Comparison of ENCODE assay signal across 14 cellular contexts in genomic region chr2:12514631-12515437, GRCh38.
A peak's percentile ranks its signal among the peaks of the same experiment; 100 is the strongest.
DNase-seq lines count a peak whose midpoint lies in the region; ATAC-seq and TF ChIP-seq lines count a peak whose summit lies in the region.
"Had no signal": no experiment of that assay in that cellular context is flagged by ENCODE, and none has a peak within 500 bp of the region (broad histone marks: within the 10 kb centered on the region; RNA-seq: fewer than 3 reads in every experiment).

No MANE protein-coding gene starts in this region.

- intact Hi-C loops in posterior vena cava (cut with DNase I), result no loop called here

- no peak for ATAC-seq in HG02678 (IDR thresholded peaks at IDR 0.05; ENCODE audit: unreplicated experiment)

- H3K27me3 ChIP-seq in brain microvascular endothelial cell (replicated peaks), result no peaks in the 10 kb centered on the region
- H3K27me3 ChIP-seq: BLaER1, esophagus muscularis mucosa had no signal

- no peak overlapping the region for H3K4me3 ChIP-seq in brain microvascular endothelial cell (ENCODE audit: low read depth, low read length)
- H3K4me3 ChIP-seq: BLaER1, esophagus muscularis mucosa had no signal

- in situ Hi-C loops in brain microvascular endothelial cell (cut with HindIII; ENCODE audit: low pct_ligation_motif_present, low sequenced_read_pairs), result no loop called here

- TF ChIP-seq CTCF in brain microvascular endothelial cell (IDR thresholded peaks at IDR 0.05; ENCODE audit: low read depth, low read length, missing control alignments), result no peak

- no peak overlapping the region for H3K27ac ChIP-seq in brain microvascular endothelial cell
- H3K27ac ChIP-seq: BLaER1, esophagus muscularis mucosa had no signal

- DNase-seq in stimulated activated CD4-positive, alpha-beta T cell treated with anti-CD3 and anti-CD28 coated beads, Interleukin-4, amount 100 ng/mL, for 24 hours, result peak; percentile 32
- DNase-seq in stimulated activated CD4-positive, alpha-beta T cell treated with anti-CD3 and anti-CD28 coated beads, Interleukin-1b, Interleukin-23, amount 100 ng/mL, for 48 hours, result no peak
- peak; percentile 46 for DNase-seq in activated CD4-positive, alpha-beta T cell treated with anti-CD3 and anti-CD28 coated beads, Interleukin-2, amount 50 U/mL, for 1 hour
- DNase-seq in iris pigment epithelial cell (ENCODE audit: low read depth) (peak; percentile 34), DMS79 (lab: John Stamatoyannopoulos, UW) (no peak), brain microvascular endothelial cell (no peak), posterior vena cava (ENCODE audit: low spot score) (no peak)
- DNase-seq: caudate nucleus, MM.1S, NCI-H526, SIG-M5 had no signal

- no peaks in the 10 kb centered on the region for H3K36me3 ChIP-seq in brain microvascular endothelial cell (replicated peaks)
- H3K36me3 ChIP-seq: BLaER1, esophagus muscularis mucosa had no signal

Comparison
In these comparisons a context has a peak if more than half of its experiments do, and no peak if none do; other contexts are left out.
1. DNase-seq: peak in stimulated activated CD4-positive, alpha-beta T cell treated with anti-CD3 and anti-CD28 coated beads, Interleukin-4, amount 100 ng/mL, for 24 hours (single experiment), activated CD4-positive, alpha-beta T cell treated with anti-CD3 and anti-CD28 coated beads, Interleukin-2, amount 50 U/mL, for 1 hour (single experiment) and iris pigment epithelial cell (single experiment); none in stimulated activated CD4-positive, alpha-beta T cell treated with anti-CD3 and anti-CD28 coated beads, Interleukin-1b, Interleukin-23, amount 100 ng/mL, for 48 hours (single experiment), DMS79 (single experiment), brain microvascular endothelial cell (single experiment) and posterior vena cava (single experiment).